Comparison of ENCODE assay signal across 18 cellular contexts in the genomic region with DNA sequence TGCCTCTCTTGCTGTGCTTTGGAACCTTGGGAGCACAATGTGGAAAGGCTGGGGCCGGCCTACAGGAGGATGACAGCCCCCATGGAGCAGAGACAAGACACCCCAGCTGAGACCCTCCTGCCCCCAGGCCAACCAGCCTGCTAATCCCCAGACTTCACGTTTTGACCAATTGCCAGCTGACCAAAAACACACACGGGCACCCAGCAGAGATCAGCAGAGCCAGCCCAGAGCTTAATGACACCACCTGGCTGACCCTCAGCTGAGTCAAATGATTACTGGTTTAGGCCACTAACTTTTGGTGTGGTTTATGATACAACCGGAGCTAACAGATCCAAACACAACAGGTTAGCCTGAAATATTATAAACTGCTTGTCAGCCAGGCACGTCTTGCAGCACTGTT.
DNase-seq lines count a peak whose midpoint lies in the region; ATAC-seq and TF ChIP-seq lines count a peak whose summit lies in the region.
"Had no signal": no experiment of that assay in that cellular context is flagged by ENCODE, and none has a peak within 500 bp of the region (broad histone marks: within the 10 kb centered on the region; RNA-seq: fewer than 3 reads in every experiment).

No MANE protein-coding gene starts in this region.

- no peak overlapping the region for H3K4me2 ChIP-seq in osteoblast (ENCODE audit: insufficient read depth, low read length)
- H3K4me2 ChIP-seq in smooth muscle cell: no peak overlapping the region
- H3K4me2 ChIP-seq: GM23338 had no signal

- H3K4me1 Mint-ChIP-seq in Caco-2 (ENCODE audit: low read depth, unreplicated experiment): peaks cover 36% of the 10 kb centered on the region
- H3K4me1 Mint-ChIP-seq: GM23338 had no signal

- no peak overlapping the region for H3K9ac ChIP-seq in smooth muscle cell (ENCODE audit: low read depth)

- H3K9me3 ChIP-seq in osteoblast (ENCODE audit: low read depth, low read length) (no peaks in the 10 kb centered on the region), smooth muscle cell (replicated peaks; ENCODE audit: low read depth) (no peaks in the 10 kb centered on the region), Caco-2 (no peaks in the 10 kb centered on the region)

- H3K27ac ChIP-seq in osteoblast (ENCODE audit: low read depth, low read length): no peak overlapping the region
- no peak overlapping the region for H3K27ac ChIP-seq in smooth muscle cell (ENCODE audit: low read depth)
- H3K27ac ChIP-seq: HL-60 had no signal

- POLR2A ChIA-PET in Caco-2 (lab: Charles Lee): no interaction called here

- H3K27me3 ChIP-seq in osteoblast (ENCODE audit: insufficient read depth, low read length) (no peaks in the 10 kb centered on the region), smooth muscle cell (ENCODE audit: low read depth) (no peaks in the 10 kb centered on the region), Caco-2 (replicated peaks; ENCODE audit: control insufficient read depth, insufficient read depth, low read length) (no peaks in the 10 kb centered on the region)

- BruUV-seq in Caco-2 (replicated peaks; lab: Mats Ljungman, UMichigan): no TSS peak

- H3F3A ChIP-seq in smooth muscle cell (ENCODE audit: low read depth): no peaks in the 10 kb centered on the region

- TF ChIP-seq CTCF in astrocyte of the cerebellum (IDR thresholded peaks at IDR 0.05; ENCODE audit: low read depth, low read length, missing control alignments): no peak
- TF ChIP-seq CTCF in osteoblast (IDR thresholded peaks at IDR 0.05; ENCODE audit: extremely low read depth, low read depth, low read length): no peak
- TF ChIP-seq CTCF in smooth muscle cell (IDR thresholded peaks at IDR 0.05; ENCODE audit: borderline replicate concordance, insufficient read depth, poor library complexity, severe bottlenecking): no peak
- no peak for TF ChIP-seq CTCF in Caco-2 (IDR thresholded peaks at IDR 0.05; ENCODE audit: insufficient read depth in 1 of 2, low read depth in 1 of 2, low read length in 1 of 2, severe bottlenecking in 1 of 2, unreplicated experiment in 1 of 2)

- H3K4me1 ChIP-seq in osteoblast (ENCODE audit: insufficient read depth, low read length) (peaks cover 5% of the 10 kb centered on the region), smooth muscle cell (ENCODE audit: low read depth) (no peaks in the 10 kb centered on the region), Caco-2 (peaks cover 53% of the 10 kb centered on the region)

- no peaks in the 10 kb centered on the region for H3K9me3 Mint-ChIP-seq in Caco-2 (ENCODE audit: unreplicated experiment)
- H3K9me3 Mint-ChIP-seq: CD4-positive, CD25-positive, alpha-beta regulatory T cell; GM23338; T-helper 1 cell treated with Interleukin-12 subunit alpha and Interleukin-12 subunit beta and Interleukin-4 antibody, amounts not matched to agents 30 μg/mL and 1 μg/mL, for 36 hours had no signal

- 89% methylated on average over 5 of the region's 5 CpGs for WGBS in smooth muscle cell (ENCODE audit: low lambda C conversion rate)

- H3K4me3 Mint-ChIP-seq in Caco-2 (ENCODE audit: unreplicated experiment): no peak overlapping the region
- H3K4me3 Mint-ChIP-seq: CD4-positive, CD25-positive, alpha-beta regulatory T cell; GM23338; T-helper 1 cell treated with Interleukin-12 subunit alpha and Interleukin-12 subunit beta and Interleukin-4 antibody, amounts not matched to agents 30 μg/mL and 1 μg/mL, for 36 hours had no signal

- H3K4me3 ChIP-seq in astrocyte of the cerebellum (ENCODE audit: low read depth, low read length): no peak overlapping the region
- no peak overlapping the region for H3K4me3 ChIP-seq in osteoblast (ENCODE audit: insufficient read depth, low read length)
- no peak overlapping the region for H3K4me3 ChIP-seq in smooth muscle cell
- no peak overlapping the region for H3K4me3 ChIP-seq in Caco-2 (ENCODE audit: low read depth, low read length)
- H3K4me3 ChIP-seq: GM23338 had no signal

- H3K27me3 Mint-ChIP-seq in Caco-2 (ENCODE audit: insufficient read depth, unreplicated experiment): no peaks in the 10 kb centered on the region

- CTCF ChIA-PET in Caco-2 (lab: Charles Lee): no interaction called here

- H4K20me1 ChIP-seq in osteoblast (ENCODE audit: insufficient read depth, low read length) (no peaks in the 10 kb centered on the region), smooth muscle cell (ENCODE audit: low read depth) (no peaks in the 10 kb centered on the region)

- H3K79me2 ChIP-seq in osteoblast (ENCODE audit: insufficient read depth, low read length) (no peaks in the 10 kb centered on the region), smooth muscle cell (ENCODE audit: low read depth) (no peaks in the 10 kb centered on the region)

- H3K36me3 Mint-ChIP-seq in Caco-2 (ENCODE audit: insufficient read depth, unreplicated experiment): peaks cover 17% of the 10 kb centered on the region
- H3K36me3 Mint-ChIP-seq: CD4-positive, CD25-positive, alpha-beta regulatory T cell had no signal

- H3K27ac Mint-ChIP-seq in Caco-2 (ENCODE audit: unreplicated experiment): no peak overlapping the region
- H3K27ac Mint-ChIP-seq: CD4-positive, CD25-positive, alpha-beta regulatory T cell; GM23338; T-helper 1 cell treated with Interleukin-12 subunit alpha and Interleukin-12 subunit beta and Interleukin-4 antibody, amounts not matched to agents 30 μg/mL and 1 μg/mL, for 36 hours had no signal

- in situ Hi-C loops in astrocyte of the cerebellum (cut with HindIII; ENCODE audit: low sequenced_read_pairs): no loop called here

- intact Hi-C loops in Caco-2 (cut with micrococcal nuclease; ENCODE audit: unreplicated experiment): no loop called here

- H2AFZ ChIP-seq in osteoblast (ENCODE audit: low read length) (no peak overlapping the region), smooth muscle cell (ENCODE audit: low read depth) (no peak overlapping the region)
- H2AFZ ChIP-seq: GM23338 had no signal

- H3K36me3 ChIP-seq in osteoblast (ENCODE audit: insufficient read depth, low read length): no peaks in the 10 kb centered on the region
- H3K36me3 ChIP-seq in smooth muscle cell (ENCODE audit: low read depth): no peaks in the 10 kb centered on the region
- no peaks in the 10 kb centered on the region for H3K36me3 ChIP-seq in Caco-2 (ENCODE audit: control insufficient read depth, insufficient read depth, low read length)

- DNase-seq in astrocyte of the cerebellum (ENCODE audit: low read depth): peak; percentile 19
- DNase-seq in osteoblast (ENCODE audit: insufficient read length, low spot score, missing footprints): peak; percentile 21
- no peak for DNase-seq in smooth muscle cell (lab: John Stamatoyannopoulos, UW; ENCODE audit: unreplicated experiment)
- no peak for DNase-seq in Caco-2
- DNase-seq in NCI-H748 treated with DMSO at 0.1 percent for 48 hours (lab: John Stamatoyannopoulos, UW): no peak
- DNase-seq: CD4-positive, CD25-positive, alpha-beta regulatory T cell; DMS79; NCI-H1417; NCI-H2029; NCI-H2171; NCI-H69; RPMI8226; SIG-M5 had no signal

- ATAC-seq in GM18909 (IDR thresholded peaks at IDR 0.05; ENCODE audit: poor library complexity, unreplicated experiment): peak; percentile 50
- peak; percentile 49 for ATAC-seq in HG03342 (IDR thresholded peaks at IDR 0.05; ENCODE audit: unreplicated experiment)
- ATAC-seq: GM23338 had no signal

Comparison
In these comparisons a context has a peak if more than half of its experiments do, and no peak if none do; other contexts are left out.
1. DNase-seq: peak in astrocyte of the cerebellum (single experiment) and osteoblast (single experiment); none in smooth muscle cell (single experiment), Caco-2 (0 of 2) and NCI-H748 treated with DMSO at 0.1 percent for 48 hours (single experiment).